ENCODE assay signal across 1 cellular context in the genomic region with DNA sequence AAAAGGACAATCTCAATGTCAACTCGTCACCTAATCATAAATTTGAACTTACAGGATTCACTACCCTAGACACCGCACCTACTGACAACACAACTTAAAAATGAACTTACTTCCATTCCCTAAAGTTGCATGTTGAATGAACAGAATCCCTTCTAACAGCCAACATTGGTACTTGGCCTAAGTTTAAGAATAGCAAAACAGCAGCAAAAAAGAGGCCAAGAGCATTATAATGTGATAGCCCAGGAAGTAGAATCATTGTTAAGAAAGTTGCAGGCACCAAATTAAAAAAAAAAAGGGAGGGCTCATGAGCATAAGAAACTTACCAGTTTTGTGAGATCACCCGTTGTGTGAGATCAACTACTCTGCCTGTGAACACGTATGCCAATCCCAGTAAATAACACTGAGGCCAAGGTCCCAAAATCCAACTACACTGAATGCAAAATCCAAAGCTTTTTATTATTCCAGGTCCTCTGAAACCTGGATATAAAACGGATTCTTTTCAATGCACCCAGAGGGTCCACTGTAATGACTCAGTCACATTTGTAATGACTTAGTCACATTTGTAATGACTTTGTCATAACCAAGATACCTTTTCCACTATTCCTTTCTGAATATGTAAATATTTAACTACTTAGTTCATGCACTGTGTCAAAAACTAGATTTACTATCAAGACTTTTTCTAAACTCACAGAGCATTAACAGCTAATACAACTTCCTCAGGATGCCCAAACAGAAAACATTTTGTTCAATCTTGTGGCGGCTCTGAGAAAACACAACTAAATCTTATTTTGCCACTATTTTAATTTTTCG.
TF ChIP-seq lines count a peak whose summit lies in the region.

No MANE protein-coding gene starts in this region.

TF ChIP-seq in GM12878, 131 proteins besides CTCF, POLR2A, EP300 and RAD21 (continues in another document):
- TF ChIP-seq WRNIP1 (IDR thresholded peaks at IDR 0.05; ENCODE audit: borderline replicate concordance, low read depth, low read length): no peak
- no peak for TF ChIP-seq ZNF207 (IDR thresholded peaks at IDR 0.05; ENCODE audit: borderline replicate concordance)
- TF ChIP-seq, protein P1, sequence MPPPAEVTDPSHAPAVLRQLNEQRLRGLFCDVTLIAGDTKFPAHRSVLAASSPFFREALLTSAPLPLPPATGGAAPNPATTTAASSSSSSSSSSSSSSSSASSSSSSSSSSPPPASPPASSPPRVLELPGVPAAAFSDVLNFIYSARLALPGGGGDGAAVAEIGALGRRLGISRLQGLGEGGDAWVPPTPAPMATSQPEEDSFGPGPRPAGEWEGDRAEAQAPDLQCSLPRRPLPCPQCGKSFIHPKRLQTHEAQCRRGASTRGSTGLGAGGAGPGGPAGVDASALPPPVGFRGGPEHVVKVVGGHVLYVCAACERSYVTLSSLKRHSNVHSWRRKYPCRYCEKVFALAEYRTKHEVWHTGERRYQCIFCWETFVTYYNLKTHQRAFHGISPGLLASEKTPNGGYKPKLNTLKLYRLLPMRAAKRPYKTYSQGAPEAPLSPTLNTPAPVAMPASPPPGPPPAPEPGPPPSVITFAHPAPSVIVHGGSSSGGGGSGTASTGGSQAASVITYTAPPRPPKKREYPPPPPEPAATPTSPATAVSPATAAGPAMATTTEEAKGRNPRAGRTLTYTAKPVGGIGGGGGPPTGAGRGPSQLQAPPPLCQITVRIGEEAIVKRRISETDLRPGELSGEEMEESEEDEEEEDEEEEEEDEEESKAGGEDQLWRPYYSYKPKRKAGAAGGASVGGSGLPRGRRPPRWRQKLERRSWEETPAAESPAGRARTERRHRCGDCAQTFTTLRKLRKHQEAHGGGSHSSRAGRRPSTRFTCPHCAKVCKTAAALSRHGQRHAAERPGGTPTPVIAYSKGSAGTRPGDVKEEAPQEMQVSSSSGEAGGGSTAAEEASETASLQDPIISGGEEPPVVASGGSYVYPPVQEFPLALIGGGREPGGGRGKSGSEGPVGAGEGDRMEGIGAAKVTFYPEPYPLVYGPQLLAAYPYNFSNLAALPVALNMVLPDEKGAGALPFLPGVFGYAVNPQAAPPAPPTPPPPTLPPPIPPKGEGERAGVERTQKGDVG (CRISPR knock-in tag; IDR thresholded peaks at IDR 0.05): no peak
- TF ChIP-seq MYB (IDR thresholded peaks at IDR 0.05; ENCODE audit: borderline replicate concordance, low read depth, low read length): no peak
- no peak for TF ChIP-seq BHLHE40 (IDR thresholded peaks at IDR 0.05; ENCODE audit: borderline replicate concordance in 1 of 2, low read depth in 2 of 2, low read length in 1 of 2)
- TF ChIP-seq EZH2 (IDR thresholded peaks at IDR 0.05; ENCODE audit: borderline replicate concordance, control insufficient read depth, low read depth, low read length): no peak
- TF ChIP-seq, protein P2, sequence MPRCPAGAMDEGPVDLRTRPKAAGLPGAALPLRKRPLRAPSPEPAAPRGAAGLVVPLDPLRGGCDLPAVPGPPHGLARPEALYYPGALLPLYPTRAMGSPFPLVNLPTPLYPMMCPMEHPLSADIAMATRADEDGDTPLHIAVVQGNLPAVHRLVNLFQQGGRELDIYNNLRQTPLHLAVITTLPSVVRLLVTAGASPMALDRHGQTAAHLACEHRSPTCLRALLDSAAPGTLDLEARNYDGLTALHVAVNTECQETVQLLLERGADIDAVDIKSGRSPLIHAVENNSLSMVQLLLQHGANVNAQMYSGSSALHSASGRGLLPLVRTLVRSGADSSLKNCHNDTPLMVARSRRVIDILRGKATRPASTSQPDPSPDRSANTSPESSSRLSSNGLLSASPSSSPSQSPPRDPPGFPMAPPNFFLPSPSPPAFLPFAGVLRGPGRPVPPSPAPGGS (IDR thresholded peaks at IDR 0.05; ENCODE audit: borderline replicate concordance, insufficient read depth, low read depth, low read length, poor library complexity, severe bottlenecking): peak; percentile 17
- no peak for TF ChIP-seq KDM1A (IDR thresholded peaks at IDR 0.05; ENCODE audit: borderline replicate concordance)
- TF ChIP-seq, protein P3, sequence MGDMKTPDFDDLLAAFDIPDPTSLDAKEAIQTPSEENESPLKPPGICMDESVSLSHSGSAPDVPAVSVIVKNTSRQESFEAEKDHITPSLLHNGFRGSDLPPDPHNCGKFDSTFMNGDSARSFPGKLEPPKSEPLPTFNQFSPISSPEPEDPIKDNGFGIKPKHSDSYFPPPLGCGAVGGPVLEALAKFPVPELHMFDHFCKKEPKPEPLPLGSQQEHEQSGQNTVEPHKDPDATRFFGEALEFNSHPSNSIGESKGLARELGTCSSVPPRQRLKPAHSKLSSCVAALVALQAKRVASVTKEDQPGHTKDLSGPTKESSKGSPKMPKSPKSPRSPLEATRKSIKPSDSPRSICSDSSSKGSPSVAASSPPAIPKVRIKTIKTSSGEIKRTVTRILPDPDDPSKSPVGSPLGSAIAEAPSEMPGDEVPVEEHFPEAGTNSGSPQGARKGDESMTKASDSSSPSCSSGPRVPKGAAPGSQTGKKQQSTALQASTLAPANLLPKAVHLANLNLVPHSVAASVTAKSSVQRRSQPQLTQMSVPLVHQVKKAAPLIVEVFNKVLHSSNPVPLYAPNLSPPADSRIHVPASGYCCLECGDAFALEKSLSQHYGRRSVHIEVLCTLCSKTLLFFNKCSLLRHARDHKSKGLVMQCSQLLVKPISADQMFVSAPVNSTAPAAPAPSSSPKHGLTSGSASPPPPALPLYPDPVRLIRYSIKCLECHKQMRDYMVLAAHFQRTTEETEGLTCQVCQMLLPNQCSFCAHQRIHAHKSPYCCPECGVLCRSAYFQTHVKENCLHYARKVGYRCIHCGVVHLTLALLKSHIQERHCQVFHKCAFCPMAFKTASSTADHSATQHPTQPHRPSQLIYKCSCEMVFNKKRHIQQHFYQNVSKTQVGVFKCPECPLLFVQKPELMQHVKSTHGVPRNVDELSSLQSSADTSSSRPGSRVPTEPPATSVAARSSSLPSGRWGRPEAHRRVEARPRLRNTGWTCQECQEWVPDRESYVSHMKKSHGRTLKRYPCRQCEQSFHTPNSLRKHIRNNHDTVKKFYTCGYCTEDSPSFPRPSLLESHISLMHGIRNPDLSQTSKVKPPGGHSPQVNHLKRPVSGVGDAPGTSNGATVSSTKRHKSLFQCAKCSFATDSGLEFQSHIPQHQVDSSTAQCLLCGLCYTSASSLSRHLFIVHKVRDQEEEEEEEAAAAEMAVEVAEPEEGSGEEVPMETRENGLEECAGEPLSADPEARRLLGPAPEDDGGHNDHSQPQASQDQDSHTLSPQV (IDR thresholded peaks at IDR 0.05): no peak
- TF ChIP-seq ZBED1 (IDR thresholded peaks at IDR 0.05; ENCODE audit: borderline replicate concordance): peak; percentile 59; the same call in 1 of the 2 replicates
- no peak for TF ChIP-seq SREBF1 (IDR thresholded peaks at IDR 0.05; ENCODE audit: low read length)
- TF ChIP-seq, protein P4, sequence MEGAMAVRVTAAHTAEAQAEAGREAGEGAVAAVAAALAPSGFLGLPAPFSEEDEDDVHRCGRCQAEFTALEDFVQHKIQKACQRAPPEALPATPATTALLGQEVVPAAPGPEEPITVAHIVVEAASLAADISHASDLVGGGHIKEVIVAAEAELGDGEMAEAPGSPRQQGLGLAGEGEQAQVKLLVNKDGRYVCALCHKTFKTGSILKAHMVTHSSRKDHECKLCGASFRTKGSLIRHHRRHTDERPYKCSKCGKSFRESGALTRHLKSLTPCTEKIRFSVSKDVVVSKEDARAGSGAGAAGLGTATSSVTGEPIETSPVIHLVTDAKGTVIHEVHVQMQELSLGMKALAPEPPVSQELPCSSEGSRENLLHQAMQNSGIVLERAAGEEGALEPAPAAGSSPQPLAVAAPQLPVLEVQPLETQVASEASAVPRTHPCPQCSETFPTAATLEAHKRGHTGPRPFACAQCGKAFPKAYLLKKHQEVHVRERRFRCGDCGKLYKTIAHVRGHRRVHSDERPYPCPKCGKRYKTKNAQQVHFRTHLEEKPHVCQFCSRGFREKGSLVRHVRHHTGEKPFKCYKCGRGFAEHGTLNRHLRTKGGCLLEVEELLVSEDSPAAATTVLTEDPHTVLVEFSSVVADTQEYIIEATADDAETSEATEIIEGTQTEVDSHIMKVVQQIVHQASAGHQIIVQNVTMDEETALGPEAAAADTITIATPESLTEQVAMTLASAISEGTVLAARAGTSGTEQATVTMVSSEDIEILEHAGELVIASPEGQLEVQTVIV (IDR thresholded peaks at IDR 0.05; ENCODE audit: borderline replicate concordance, partially characterized antibody): no peak
- TF ChIP-seq MEF2A (IDR thresholded peaks at IDR 0.05; ENCODE audit: insufficient read depth, low read depth, low read length): no peak
- TF ChIP-seq STAT1 (conservative IDR thresholded peaks at IDR 0.05): no peak
- no peak for TF ChIP-seq ZNF24 (IDR thresholded peaks at IDR 0.05)
- TF ChIP-seq PML (IDR thresholded peaks at IDR 0.05; ENCODE audit: low read length): peak; percentile 11; the same call in 1 of the 2 replicates
- TF ChIP-seq BACH1 (IDR thresholded peaks at IDR 0.05; ENCODE audit: borderline replicate concordance): peak; percentile 41; the same call in 1 of the 2 replicates
- TF ChIP-seq PAX5 (IDR thresholded peaks at IDR 0.05; ENCODE audit: borderline replicate concordance, low read depth, low read length): no peak
- peak; percentile 4; the same call in 1 of the 2 replicates for TF ChIP-seq MTA3 (IDR thresholded peaks at IDR 0.05; ENCODE audit: borderline replicate concordance, low read length)
- TF ChIP-seq, protein P5, sequence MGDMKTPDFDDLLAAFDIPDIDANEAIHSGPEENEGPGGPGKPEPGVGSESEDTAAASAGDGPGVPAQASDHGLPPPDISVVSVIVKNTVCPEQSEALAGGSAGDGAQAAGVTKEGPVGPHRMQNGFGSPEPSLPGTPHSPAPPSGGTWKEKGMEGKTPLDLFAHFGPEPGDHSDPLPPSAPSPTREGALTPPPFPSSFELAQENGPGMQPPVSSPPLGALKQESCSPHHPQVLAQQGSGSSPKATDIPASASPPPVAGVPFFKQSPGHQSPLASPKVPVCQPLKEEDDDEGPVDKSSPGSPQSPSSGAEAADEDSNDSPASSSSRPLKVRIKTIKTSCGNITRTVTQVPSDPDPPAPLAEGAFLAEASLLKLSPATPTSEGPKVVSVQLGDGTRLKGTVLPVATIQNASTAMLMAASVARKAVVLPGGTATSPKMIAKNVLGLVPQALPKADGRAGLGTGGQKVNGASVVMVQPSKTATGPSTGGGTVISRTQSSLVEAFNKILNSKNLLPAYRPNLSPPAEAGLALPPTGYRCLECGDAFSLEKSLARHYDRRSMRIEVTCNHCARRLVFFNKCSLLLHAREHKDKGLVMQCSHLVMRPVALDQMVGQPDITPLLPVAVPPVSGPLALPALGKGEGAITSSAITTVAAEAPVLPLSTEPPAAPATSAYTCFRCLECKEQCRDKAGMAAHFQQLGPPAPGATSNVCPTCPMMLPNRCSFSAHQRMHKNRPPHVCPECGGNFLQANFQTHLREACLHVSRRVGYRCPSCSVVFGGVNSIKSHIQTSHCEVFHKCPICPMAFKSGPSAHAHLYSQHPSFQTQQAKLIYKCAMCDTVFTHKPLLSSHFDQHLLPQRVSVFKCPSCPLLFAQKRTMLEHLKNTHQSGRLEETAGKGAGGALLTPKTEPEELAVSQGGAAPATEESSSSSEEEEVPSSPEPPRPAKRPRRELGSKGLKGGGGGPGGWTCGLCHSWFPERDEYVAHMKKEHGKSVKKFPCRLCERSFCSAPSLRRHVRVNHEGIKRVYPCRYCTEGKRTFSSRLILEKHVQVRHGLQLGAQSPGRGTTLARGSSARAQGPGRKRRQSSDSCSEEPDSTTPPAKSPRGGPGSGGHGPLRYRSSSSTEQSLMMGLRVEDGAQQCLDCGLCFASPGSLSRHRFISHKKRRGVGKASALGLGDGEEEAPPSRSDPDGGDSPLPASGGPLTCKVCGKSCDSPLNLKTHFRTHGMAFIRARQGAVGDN (IDR thresholded peaks at IDR 0.05): no peak
- no peak for TF ChIP-seq RUNX3 (IDR thresholded peaks at IDR 0.05; ENCODE audit: low read length)
- no peak for TF ChIP-seq SIN3A (IDR thresholded peaks at IDR 0.05; ENCODE audit: low read depth, low read length)
- TF ChIP-seq JUND (IDR thresholded peaks at IDR 0.05; ENCODE audit: low read depth, low read length): no peak
- no peak for TF ChIP-seq SPI1 (IDR thresholded peaks at IDR 0.05; ENCODE audit: borderline replicate concordance, insufficient read depth, low read depth, low read length)
- no peak for TF ChIP-seq CHD1 (IDR thresholded peaks at IDR 0.05; ENCODE audit: low read depth, low read length)
- TF ChIP-seq POLR2AphosphoS2 (IDR thresholded peaks at IDR 0.05; ENCODE audit: low read depth, low read length): peak; percentile 88
- TF ChIP-seq ZZZ3 (IDR thresholded peaks at IDR 0.05; ENCODE audit: control insufficient read depth, insufficient read length, low read depth): no peak
- TF ChIP-seq POLR2AphosphoS5 (IDR thresholded peaks at IDR 0.05; ENCODE audit: low read length): peak; percentile 87
- TF ChIP-seq JUNB (IDR thresholded peaks at IDR 0.05): no peak
- TF ChIP-seq NFIC (IDR thresholded peaks at IDR 0.05; ENCODE audit: low read depth, low read length): no peak
- no peak for TF ChIP-seq FOXM1 (IDR thresholded peaks at IDR 0.05; ENCODE audit: low read depth, low read length)
- TF ChIP-seq, protein P6, sequence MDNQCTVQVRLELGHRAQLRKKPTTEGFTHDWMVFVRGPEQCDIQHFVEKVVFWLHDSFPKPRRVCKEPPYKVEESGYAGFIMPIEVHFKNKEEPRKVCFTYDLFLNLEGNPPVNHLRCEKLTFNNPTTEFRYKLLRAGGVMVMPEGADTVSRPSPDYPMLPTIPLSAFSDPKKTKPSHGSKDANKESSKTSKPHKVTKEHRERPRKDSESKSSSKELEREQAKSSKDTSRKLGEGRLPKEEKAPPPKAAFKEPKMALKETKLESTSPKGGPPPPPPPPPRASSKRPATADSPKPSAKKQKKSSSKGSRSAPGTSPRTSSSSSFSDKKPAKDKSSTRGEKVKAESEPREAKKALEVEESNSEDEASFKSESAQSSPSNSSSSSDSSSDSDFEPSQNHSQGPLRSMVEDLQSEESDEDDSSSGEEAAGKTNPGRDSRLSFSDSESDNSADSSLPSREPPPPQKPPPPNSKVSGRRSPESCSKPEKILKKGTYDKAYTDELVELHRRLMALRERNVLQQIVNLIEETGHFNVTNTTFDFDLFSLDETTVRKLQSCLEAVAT (IDR thresholded peaks at IDR 0.05): no peak
- TF ChIP-seq KLF5 (IDR thresholded peaks at IDR 0.05; ENCODE audit: partially characterized antibody): no peak
- no peak for TF ChIP-seq SMAD1 (IDR thresholded peaks at IDR 0.05; ENCODE audit: low read depth, partially characterized antibody)
- no peak for TF ChIP-seq TAF1 (IDR thresholded peaks at IDR 0.05; ENCODE audit: borderline replicate concordance, low read depth, low read length)
- no peak for TF ChIP-seq CREB1 (IDR thresholded peaks at IDR 0.05; ENCODE audit: low read depth)
- TF ChIP-seq, protein P7, sequence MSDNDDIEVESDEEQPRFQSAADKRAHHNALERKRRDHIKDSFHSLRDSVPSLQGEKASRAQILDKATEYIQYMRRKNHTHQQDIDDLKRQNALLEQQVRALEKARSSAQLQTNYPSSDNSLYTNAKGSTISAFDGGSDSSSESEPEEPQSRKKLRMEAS (IDR thresholded peaks at IDR 0.05; ENCODE audit: low read depth, low read length): no peak
- TF ChIP-seq NBN (IDR thresholded peaks at IDR 0.05): no peak
- TF ChIP-seq, protein P8, sequence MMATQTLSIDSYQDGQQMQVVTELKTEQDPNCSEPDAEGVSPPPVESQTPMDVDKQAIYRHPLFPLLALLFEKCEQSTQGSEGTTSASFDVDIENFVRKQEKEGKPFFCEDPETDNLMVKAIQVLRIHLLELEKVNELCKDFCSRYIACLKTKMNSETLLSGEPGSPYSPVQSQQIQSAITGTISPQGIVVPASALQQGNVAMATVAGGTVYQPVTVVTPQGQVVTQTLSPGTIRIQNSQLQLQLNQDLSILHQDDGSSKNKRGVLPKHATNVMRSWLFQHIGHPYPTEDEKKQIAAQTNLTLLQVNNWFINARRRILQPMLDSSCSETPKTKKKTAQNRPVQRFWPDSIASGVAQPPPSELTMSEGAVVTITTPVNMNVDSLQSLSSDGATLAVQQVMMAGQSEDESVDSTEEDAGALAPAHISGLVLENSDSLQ (IDR thresholded peaks at IDR 0.05): no peak
- TF ChIP-seq ZNF217 (IDR thresholded peaks at IDR 0.05): no peak
- no peak for TF ChIP-seq TCF3 (IDR thresholded peaks at IDR 0.05; ENCODE audit: borderline replicate concordance, insufficient read depth, low read depth, low read length)
- no peak for TF ChIP-seq IKZF1 (conservative IDR thresholded peaks at IDR 0.05)
